ENCODE assay signal across 1 cellular context in the genomic region with DNA sequence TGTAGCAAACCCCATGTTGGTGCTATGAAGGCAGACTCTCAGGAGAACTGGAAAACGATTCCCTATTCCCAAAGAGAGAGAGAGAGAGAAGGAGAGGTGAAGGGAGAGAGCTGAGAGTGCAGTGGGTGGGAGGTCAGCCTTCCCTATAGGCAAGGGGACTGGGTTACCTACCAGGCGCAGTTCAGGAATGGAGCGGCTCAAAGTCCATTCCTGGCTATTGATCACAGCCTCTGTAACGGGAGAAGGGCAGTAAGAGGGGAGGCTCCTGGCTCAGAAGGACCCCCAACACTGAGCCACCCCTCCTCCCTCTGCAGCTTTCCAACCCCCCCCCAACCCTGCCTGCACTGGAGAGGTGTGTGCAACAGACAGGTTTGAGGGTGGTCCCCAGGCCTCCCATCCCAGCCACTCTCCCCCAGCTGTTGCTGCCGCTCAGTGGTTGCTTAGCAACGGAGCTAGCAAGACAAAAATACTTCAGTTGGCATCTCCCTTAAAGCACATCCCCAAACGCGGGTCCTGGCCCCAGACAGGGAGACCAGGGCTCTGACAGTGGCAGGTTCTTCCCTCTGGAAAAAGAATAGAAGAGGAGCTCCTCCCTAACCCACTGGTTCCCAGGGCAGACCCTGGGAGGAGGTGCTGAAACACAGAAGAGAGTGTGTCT.
TF ChIP-seq lines count a peak whose summit lies in the region.

No MANE protein-coding gene starts in this region.

TF ChIP-seq in A549, 52 proteins besides CTCF, POLR2A, EP300 and RAD21:
- TF ChIP-seq MAFK (IDR thresholded peaks at IDR 0.05; ENCODE audit: partially characterized antibody) (no peak), NR3C1 (IDR thresholded peaks at IDR 0.05) (no peak), ZSCAN20 (CRISPR knock-in tag; IDR thresholded peaks at IDR 0.05) (no peak), HDAC2 (IDR thresholded peaks at IDR 0.05) (no peak), RCOR1 (IDR thresholded peaks at IDR 0.05; ENCODE audit: low read depth, low read length) (no peak), FOSB (CRISPR knock-in tag; IDR thresholded peaks at IDR 0.05) (no peak), POLR2AphosphoS2 (conservative IDR thresholded peaks at IDR 0.05; ENCODE audit: low read length) (no peak), HEYL (CRISPR knock-in tag; IDR thresholded peaks at IDR 0.05) (no peak), ZC3H11A (IDR thresholded peaks at IDR 0.05) (no peak), ZNF302 (CRISPR knock-in tag; IDR thresholded peaks at IDR 0.05) (no peak), KDM5A (IDR thresholded peaks at IDR 0.05) (no peak), ESRRA (IDR thresholded peaks at IDR 0.05; ENCODE audit: borderline replicate concordance, low read length) (no peak), CHD2 (IDR thresholded peaks at IDR 0.05; ENCODE audit: low read length, partially characterized antibody) (no peak), RARB (CRISPR knock-in tag; IDR thresholded peaks at IDR 0.05) (no peak), HOXB13 (CRISPR knock-in tag; IDR thresholded peaks at IDR 0.05; ENCODE audit: low read depth) (no peak), GATA3 (IDR thresholded peaks at IDR 0.05; ENCODE audit: borderline replicate concordance) (no peak)
- TF ChIP-seq, protein P1, sequence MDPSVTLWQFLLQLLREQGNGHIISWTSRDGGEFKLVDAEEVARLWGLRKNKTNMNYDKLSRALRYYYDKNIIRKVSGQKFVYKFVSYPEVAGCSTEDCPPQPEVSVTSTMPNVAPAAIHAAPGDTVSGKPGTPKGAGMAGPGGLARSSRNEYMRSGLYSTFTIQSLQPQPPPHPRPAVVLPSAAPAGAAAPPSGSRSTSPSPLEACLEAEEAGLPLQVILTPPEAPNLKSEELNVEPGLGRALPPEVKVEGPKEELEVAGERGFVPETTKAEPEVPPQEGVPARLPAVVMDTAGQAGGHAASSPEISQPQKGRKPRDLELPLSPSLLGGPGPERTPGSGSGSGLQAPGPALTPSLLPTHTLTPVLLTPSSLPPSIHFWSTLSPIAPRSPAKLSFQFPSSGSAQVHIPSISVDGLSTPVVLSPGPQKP (IDR thresholded peaks at IDR 0.05; ENCODE audit: low read depth, low read length): no peak
- TF ChIP-seq, protein P2, sequence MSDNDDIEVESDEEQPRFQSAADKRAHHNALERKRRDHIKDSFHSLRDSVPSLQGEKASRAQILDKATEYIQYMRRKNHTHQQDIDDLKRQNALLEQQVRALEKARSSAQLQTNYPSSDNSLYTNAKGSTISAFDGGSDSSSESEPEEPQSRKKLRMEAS (IDR thresholded peaks at IDR 0.05): no peak
- TF ChIP-seq, protein P3, sequence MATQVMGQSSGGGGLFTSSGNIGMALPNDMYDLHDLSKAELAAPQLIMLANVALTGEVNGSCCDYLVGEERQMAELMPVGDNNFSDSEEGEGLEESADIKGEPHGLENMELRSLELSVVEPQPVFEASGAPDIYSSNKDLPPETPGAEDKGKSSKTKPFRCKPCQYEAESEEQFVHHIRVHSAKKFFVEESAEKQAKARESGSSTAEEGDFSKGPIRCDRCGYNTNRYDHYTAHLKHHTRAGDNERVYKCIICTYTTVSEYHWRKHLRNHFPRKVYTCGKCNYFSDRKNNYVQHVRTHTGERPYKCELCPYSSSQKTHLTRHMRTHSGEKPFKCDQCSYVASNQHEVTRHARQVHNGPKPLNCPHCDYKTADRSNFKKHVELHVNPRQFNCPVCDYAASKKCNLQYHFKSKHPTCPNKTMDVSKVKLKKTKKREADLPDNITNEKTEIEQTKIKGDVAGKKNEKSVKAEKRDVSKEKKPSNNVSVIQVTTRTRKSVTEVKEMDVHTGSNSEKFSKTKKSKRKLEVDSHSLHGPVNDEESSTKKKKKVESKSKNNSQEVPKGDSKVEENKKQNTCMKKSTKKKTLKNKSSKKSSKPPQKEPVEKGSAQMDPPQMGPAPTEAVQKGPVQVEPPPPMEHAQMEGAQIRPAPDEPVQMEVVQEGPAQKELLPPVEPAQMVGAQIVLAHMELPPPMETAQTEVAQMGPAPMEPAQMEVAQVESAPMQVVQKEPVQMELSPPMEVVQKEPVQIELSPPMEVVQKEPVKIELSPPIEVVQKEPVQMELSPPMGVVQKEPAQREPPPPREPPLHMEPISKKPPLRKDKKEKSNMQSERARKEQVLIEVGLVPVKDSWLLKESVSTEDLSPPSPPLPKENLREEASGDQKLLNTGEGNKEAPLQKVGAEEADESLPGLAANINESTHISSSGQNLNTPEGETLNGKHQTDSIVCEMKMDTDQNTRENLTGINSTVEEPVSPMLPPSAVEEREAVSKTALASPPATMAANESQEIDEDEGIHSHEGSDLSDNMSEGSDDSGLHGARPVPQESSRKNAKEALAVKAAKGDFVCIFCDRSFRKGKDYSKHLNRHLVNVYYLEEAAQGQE (IDR thresholded peaks at IDR 0.05): no peak
